ENCODE assay signal across 8 cellular contexts in genomic region chr6:127515794-127516675, GRCh38. TPM values are rescaled to one million over a fixed set of nuclear protein-coding genes. Genes with fewer than 3 reads are reported as not detected.
DNase-seq lines count a peak whose midpoint lies in the region; ATAC-seq, FAIRE-seq and TF ChIP-seq lines count a peak whose summit lies in the region.

No MANE protein-coding gene starts in this region.

- no peak for FAIRE-seq in RCC 7860 (lab: Jason Lieb, UNC)

- ATAC-seq in GM21515 (IDR thresholded peaks at IDR 0.05; ENCODE audit: unreplicated experiment) (peak; percentile 69), gastroesophageal sphincter (peak; percentile 80)

- peak in 1 of 4 experiments; percentile 34 for TF ChIP-seq CTCF in gastroesophageal sphincter (IDR thresholded peaks at IDR 0.05)

- H3K4me3 ChIP-seq in HUES6 (ENCODE audit: low read depth, low read length): peak overlapping the region; percentile 76
- peak overlapping the region; percentile 87 to 92 for H3K4me3 ChIP-seq in gastroesophageal sphincter
- peak overlapping the region; percentile 63 for H3K4me3 ChIP-seq in thymus (ENCODE audit: low read length)

- TF ChIP-seq POLR2A in gastroesophageal sphincter (IDR thresholded peaks at IDR 0.05): no peak

- H3K4me1 ChIP-seq in HUES6 (ENCODE audit: control insufficient read depth, insufficient read depth, low read length) (peaks cover 12% of the 10 kb centered on the region), gastroesophageal sphincter (peaks cover 0 to 46% (median 24%) of the 10 kb centered on the region in 3 donors), thymus (ENCODE audit: control insufficient read depth, insufficient read depth, low read length) (peaks cover 10% of the 10 kb centered on the region)

- WGBS in gastroesophageal sphincter (ENCODE audit: low coverage in 1 of 2), 2 donors: no CpG with 5 or more reads among the region's 76 CpGs
- WGBS in thymus: 1% methylated on average over 76 of the region's 76 CpGs

- no peak overlapping the region for H3K27ac ChIP-seq in HUES6 (ENCODE audit: low read depth, low read length)
- peak overlapping the region in 3 of 4 donors; percentile 41 to 76 (median 69) for H3K27ac ChIP-seq in gastroesophageal sphincter
- H3K27ac ChIP-seq in thymus (ENCODE audit: low read depth): no peak overlapping the region

- H3K9me3 ChIP-seq in HUES6 (ENCODE audit: control insufficient read depth, insufficient read depth, low read depth, low read length) (no peaks in the 10 kb centered on the region), gastroesophageal sphincter (no peaks in the 10 kb centered on the region), thymus (ENCODE audit: control insufficient read depth) (no peaks in the 10 kb centered on the region)

- H3K9ac ChIP-seq in HUES6 (ENCODE audit: low read length): peak overlapping the region; percentile 20

- no peaks in the 10 kb centered on the region for H3K36me3 ChIP-seq in HUES6 (ENCODE audit: control insufficient read depth, insufficient read depth, low read length)
- peaks cover 0 to under 1% of the 10 kb centered on the region in 2 donors for H3K36me3 ChIP-seq in gastroesophageal sphincter
- H3K36me3 ChIP-seq in thymus (ENCODE audit: control insufficient read depth, insufficient read depth): no peaks in the 10 kb centered on the region

- TF ChIP-seq EP300 in gastroesophageal sphincter (IDR thresholded peaks at IDR 0.05): no peak

- peak; percentile 55 for DNase-seq in DMS 273 treated with DMSO at 0.1 percent for 48 hours (lab: John Stamatoyannopoulos, UW)
- peak; percentile 36 for DNase-seq in RCC 7860 (ENCODE audit: low spot score)
- peak; percentile 58 for DNase-seq in activated gamma-delta T cell treated with Interleukin-2 at 50 U/mL for 16 hours
- DNase-seq in occipital lobe (lab: John Stamatoyannopoulos, UW): peak; percentile 78

- peaks cover 53% of the 10 kb centered on the region for H3K27me3 ChIP-seq in HUES6 (ENCODE audit: control insufficient read depth, insufficient read depth, low read length)
- peaks cover 47% of the 10 kb centered on the region for H3K27me3 ChIP-seq in gastroesophageal sphincter
- peaks cover 42% of the 10 kb centered on the region for H3K27me3 ChIP-seq in thymus (ENCODE audit: control insufficient read depth, insufficient read depth)

RNA-seq across cellular contexts. Expression of gene KIAA0408, which starts 56.8 kb away (rescaled TPM):
- total RNA-seq in gastroesophageal sphincter (10 to 100 TPM; 25.2 to 83.3 (median 47.8) TPM), occipital lobe (116 TPM)
- 1.0 TPM for polyA plus RNA-seq in thymus

Comparison
In these comparisons a context has a peak if more than half of its experiments do, and no peak if none do; other contexts are left out.
1. H3K27ac ChIP-seq: peak in gastroesophageal sphincter (3 of 4); none in HUES6 (single experiment) and thymus (single experiment).
2. Peak in every context shown above with its lines, with median percentiles within 50 percentile points of each other: DNase-seq and H3K4me3 ChIP-seq.